ENCODE assay signal across 1 cellular context in genomic region chr14:64942531-64943111, GRCh38.
TF ChIP-seq lines count a peak whose summit lies in the region.

Gene GPX2, minus strand, starts transcription at chr14:64942745. Its CDS starts 19 bp downstream, at chr14:64942726.

TF ChIP-seq in HepG2, 621 proteins besides CTCF, POLR2A, EP300 and RAD21 (continued from another document and continues in another):
- TF ChIP-seq, protein P1, sequence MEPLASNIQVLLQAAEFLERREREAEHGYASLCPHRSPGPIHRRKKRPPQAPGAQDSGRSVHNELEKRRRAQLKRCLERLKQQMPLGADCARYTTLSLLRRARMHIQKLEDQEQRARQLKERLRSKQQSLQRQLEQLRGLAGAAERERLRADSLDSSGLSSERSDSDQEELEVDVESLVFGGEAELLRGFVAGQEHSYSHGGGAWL (CRISPR knock-in tag; IDR thresholded peaks at IDR 0.05): no peak
- TF ChIP-seq NFE2L1 (CRISPR knock-in tag; IDR thresholded peaks at IDR 0.05; ENCODE audit: borderline replicate concordance): peak; percentile 95; the same call in 1 of the 2 replicates
- TF ChIP-seq, protein P2, sequence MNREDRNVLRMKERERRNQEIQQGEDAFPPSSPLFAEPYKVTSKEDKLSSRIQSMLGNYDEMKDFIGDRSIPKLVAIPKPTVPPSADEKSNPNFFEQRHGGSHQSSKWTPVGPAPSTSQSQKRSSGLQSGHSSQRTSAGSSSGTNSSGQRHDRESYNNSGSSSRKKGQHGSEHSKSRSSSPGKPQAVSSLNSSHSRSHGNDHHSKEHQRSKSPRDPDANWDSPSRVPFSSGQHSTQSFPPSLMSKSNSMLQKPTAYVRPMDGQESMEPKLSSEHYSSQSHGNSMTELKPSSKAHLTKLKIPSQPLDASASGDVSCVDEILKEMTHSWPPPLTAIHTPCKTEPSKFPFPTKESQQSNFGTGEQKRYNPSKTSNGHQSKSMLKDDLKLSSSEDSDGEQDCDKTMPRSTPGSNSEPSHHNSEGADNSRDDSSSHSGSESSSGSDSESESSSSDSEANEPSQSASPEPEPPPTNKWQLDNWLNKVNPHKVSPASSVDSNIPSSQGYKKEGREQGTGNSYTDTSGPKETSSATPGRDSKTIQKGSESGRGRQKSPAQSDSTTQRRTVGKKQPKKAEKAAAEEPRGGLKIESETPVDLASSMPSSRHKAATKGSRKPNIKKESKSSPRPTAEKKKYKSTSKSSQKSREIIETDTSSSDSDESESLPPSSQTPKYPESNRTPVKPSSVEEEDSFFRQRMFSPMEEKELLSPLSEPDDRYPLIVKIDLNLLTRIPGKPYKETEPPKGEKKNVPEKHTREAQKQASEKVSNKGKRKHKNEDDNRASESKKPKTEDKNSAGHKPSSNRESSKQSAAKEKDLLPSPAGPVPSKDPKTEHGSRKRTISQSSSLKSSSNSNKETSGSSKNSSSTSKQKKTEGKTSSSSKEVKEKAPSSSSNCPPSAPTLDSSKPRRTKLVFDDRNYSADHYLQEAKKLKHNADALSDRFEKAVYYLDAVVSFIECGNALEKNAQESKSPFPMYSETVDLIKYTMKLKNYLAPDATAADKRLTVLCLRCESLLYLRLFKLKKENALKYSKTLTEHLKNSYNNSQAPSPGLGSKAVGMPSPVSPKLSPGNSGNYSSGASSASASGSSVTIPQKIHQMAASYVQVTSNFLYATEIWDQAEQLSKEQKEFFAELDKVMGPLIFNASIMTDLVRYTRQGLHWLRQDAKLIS (CRISPR knock-in tag; IDR thresholded peaks at IDR 0.05): peak; percentile 99
- peak; percentile 89; the same call in 1 of the 2 replicates for TF ChIP-seq ZNF350 (CRISPR knock-in tag; IDR thresholded peaks at IDR 0.05; ENCODE audit: borderline replicate concordance, low read depth)
- TF ChIP-seq FOXP1 (IDR thresholded peaks at IDR 0.05): no peak
- TF ChIP-seq FOXP1 (CRISPR knock-in tag; IDR thresholded peaks at IDR 0.05): peak; percentile 82
- TF ChIP-seq GTF2F1 (IDR thresholded peaks at IDR 0.05; ENCODE audit: low read length): peak; percentile 12; the same call in 1 of the 2 replicates
- TF ChIP-seq CEBPB (IDR thresholded peaks at IDR 0.05; ENCODE audit: borderline replicate concordance, low read depth, low read length): no peak
- TF ChIP-seq HNF1A (IDR thresholded peaks at IDR 0.05; ENCODE audit: low read depth): peak; percentile 93
- peak; percentile 98 for TF ChIP-seq HNF1A (CRISPR knock-in tag; IDR thresholded peaks at IDR 0.05; ENCODE audit: borderline replicate concordance)
- TF ChIP-seq ZNF614 (CRISPR knock-in tag; IDR thresholded peaks at IDR 0.05; ENCODE audit: borderline replicate concordance): peak; percentile 42; the same call in 1 of the 2 replicates
- TF ChIP-seq, protein P3, sequence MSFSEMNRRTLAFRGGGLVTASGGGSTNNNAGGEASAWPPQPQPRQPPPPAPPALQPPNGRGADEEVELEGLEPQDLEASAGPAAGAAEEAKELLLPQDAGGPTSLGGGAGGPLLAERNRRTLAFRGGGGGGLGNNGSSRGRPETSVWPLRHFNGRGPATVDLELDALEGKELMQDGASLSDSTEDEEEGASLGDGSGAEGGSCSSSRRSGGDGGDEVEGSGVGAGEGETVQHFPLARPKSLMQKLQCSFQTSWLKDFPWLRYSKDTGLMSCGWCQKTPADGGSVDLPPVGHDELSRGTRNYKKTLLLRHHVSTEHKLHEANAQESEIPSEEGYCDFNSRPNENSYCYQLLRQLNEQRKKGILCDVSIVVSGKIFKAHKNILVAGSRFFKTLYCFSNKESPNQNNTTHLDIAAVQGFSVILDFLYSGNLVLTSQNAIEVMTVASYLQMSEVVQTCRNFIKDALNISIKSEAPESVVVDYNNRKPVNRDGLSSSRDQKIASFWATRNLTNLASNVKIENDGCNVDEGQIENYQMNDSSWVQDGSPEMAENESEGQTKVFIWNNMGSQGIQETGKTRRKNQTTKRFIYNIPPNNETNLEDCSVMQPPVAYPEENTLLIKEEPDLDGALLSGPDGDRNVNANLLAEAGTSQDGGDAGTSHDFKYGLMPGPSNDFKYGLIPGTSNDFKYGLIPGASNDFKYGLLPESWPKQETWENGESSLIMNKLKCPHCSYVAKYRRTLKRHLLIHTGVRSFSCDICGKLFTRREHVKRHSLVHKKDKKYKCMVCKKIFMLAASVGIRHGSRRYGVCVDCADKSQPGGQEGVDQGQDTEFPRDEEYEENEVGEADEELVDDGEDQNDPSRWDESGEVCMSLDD (CRISPR knock-in tag; IDR thresholded peaks at IDR 0.05; ENCODE audit: borderline replicate concordance): no peak
- TF ChIP-seq ZNF441 (CRISPR knock-in tag; IDR thresholded peaks at IDR 0.05; ENCODE audit: borderline replicate concordance): no peak
- no peak for TF ChIP-seq ZNF20 (CRISPR knock-in tag; IDR thresholded peaks at IDR 0.05)
- TF ChIP-seq TEAD2 (CRISPR knock-in tag; IDR thresholded peaks at IDR 0.05): no peak
- TF ChIP-seq, protein P4, sequence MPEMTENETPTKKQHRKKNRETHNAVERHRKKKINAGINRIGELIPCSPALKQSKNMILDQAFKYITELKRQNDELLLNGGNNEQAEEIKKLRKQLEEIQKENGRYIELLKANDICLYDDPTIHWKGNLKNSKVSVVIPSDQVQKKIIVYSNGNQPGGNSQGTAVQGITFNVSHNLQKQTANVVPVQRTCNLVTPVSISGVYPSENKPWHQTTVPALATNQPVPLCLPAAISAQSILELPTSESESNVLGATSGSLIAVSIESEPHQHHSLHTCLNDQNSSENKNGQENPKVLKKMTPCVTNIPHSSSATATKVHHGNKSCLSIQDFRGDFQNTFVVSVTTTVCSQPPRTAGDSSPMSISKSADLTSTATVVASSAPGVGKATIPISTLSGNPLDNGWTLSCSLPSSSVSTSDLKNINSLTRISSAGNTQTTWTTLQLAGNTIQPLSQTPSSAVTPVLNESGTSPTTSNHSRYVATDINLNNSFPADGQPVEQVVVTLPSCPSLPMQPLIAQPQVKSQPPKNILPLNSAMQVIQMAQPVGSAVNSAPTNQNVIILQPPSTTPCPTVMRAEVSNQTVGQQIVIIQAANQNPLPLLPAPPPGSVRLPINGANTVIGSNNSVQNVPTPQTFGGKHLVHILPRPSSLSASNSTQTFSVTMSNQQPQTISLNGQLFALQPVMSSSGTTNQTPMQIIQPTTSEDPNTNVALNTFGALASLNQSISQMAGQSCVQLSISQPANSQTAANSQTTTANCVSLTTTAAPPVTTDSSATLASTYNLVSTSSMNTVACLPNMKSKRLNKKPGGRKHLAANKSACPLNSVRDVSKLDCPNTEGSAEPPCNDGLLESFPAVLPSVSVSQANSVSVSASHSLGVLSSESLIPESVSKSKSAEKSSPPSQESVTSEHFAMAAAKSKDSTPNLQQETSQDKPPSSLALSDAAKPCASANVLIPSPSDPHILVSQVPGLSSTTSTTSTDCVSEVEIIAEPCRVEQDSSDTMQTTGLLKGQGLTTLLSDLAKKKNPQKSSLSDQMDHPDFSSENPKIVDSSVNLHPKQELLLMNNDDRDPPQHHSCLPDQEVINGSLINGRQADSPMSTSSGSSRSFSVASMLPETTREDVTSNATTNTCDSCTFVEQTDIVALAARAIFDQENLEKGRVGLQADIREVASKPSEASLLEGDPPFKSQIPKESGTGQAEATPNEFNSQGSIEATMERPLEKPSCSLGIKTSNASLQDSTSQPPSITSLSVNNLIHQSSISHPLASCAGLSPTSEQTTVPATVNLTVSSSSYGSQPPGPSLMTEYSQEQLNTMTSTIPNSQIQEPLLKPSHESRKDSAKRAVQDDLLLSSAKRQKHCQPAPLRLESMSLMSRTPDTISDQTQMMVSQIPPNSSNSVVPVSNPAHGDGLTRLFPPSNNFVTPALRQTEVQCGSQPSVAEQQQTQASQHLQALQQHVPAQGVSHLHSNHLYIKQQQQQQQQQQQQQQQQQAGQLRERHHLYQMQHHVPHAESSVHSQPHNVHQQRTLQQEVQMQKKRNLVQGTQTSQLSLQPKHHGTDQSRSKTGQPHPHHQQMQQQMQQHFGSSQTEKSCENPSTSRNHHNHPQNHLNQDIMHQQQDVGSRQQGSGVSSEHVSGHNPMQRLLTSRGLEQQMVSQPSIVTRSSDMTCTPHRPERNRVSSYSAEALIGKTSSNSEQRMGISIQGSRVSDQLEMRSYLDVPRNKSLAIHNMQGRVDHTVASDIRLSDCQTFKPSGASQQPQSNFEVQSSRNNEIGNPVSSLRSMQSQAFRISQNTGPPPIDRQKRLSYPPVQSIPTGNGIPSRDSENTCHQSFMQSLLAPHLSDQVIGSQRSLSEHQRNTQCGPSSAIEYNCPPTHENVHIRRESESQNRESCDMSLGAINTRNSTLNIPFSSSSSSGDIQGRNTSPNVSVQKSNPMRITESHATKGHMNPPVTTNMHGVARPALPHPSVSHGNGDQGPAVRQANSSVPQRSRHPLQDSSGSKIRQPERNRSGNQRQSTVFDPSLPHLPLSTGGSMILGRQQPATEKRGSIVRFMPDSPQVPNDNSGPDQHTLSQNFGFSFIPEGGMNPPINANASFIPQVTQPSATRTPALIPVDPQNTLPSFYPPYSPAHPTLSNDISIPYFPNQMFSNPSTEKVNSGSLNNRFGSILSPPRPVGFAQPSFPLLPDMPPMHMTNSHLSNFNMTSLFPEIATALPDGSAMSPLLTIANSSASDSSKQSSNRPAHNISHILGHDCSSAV (CRISPR knock-in tag; IDR thresholded peaks at IDR 0.05; ENCODE audit: borderline replicate concordance): no peak
- TF ChIP-seq PHF21A (CRISPR knock-in tag; IDR thresholded peaks at IDR 0.05): peak; percentile 77
- 0 out of 2 replicates have a peak, but pooled peaks have one; percentile 44 for TF ChIP-seq MIXL1 (CRISPR knock-in tag; IDR thresholded peaks at IDR 0.05)
- no peak for TF ChIP-seq TBX3 (IDR thresholded peaks at IDR 0.05; ENCODE audit: borderline replicate concordance)
- no peak for TF ChIP-seq IKZF4 (CRISPR knock-in tag; IDR thresholded peaks at IDR 0.05; ENCODE audit: borderline replicate concordance, low read depth, not compliant biosample characterization)
- TF ChIP-seq, protein P5, sequence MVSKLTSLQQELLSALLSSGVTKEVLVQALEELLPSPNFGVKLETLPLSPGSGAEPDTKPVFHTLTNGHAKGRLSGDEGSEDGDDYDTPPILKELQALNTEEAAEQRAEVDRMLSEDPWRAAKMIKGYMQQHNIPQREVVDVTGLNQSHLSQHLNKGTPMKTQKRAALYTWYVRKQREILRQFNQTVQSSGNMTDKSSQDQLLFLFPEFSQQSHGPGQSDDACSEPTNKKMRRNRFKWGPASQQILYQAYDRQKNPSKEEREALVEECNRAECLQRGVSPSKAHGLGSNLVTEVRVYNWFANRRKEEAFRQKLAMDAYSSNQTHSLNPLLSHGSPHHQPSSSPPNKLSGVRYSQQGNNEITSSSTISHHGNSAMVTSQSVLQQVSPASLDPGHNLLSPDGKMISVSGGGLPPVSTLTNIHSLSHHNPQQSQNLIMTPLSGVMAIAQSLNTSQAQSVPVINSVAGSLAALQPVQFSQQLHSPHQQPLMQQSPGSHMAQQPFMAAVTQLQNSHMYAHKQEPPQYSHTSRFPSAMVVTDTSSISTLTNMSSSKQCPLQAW (CRISPR knock-in tag; IDR thresholded peaks at IDR 0.05): peak; percentile 82
- TF ChIP-seq SALL1 (CRISPR knock-in tag; IDR thresholded peaks at IDR 0.05): peak; percentile 77
- peak; percentile 45 for TF ChIP-seq TEAD3 (CRISPR knock-in tag; optimal IDR thresholded peaks at IDR 0.05; ENCODE audit: borderline replicate concordance)
- no peak for TF ChIP-seq ZNF510 (CRISPR knock-in tag; IDR thresholded peaks at IDR 0.05; ENCODE audit: low read depth)
- no peak for TF ChIP-seq SP4 (CRISPR knock-in tag; IDR thresholded peaks at IDR 0.05)
- TF ChIP-seq, protein P6, sequence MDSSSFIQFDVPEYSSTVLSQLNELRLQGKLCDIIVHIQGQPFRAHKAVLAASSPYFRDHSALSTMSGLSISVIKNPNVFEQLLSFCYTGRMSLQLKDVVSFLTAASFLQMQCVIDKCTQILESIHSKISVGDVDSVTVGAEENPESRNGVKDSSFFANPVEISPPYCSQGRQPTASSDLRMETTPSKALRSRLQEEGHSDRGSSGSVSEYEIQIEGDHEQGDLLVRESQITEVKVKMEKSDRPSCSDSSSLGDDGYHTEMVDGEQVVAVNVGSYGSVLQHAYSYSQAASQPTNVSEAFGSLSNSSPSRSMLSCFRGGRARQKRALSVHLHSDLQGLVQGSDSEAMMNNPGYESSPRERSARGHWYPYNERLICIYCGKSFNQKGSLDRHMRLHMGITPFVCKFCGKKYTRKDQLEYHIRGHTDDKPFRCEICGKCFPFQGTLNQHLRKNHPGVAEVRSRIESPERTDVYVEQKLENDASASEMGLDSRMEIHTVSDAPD (CRISPR knock-in tag; IDR thresholded peaks at IDR 0.05): no peak
- no peak for TF ChIP-seq ZFP36L2 (CRISPR knock-in tag; IDR thresholded peaks at IDR 0.05)
- TF ChIP-seq GATAD1 (CRISPR knock-in tag; IDR thresholded peaks at IDR 0.05): peak; percentile 28; the same call in 1 of the 2 replicates
- TF ChIP-seq, protein P7, sequence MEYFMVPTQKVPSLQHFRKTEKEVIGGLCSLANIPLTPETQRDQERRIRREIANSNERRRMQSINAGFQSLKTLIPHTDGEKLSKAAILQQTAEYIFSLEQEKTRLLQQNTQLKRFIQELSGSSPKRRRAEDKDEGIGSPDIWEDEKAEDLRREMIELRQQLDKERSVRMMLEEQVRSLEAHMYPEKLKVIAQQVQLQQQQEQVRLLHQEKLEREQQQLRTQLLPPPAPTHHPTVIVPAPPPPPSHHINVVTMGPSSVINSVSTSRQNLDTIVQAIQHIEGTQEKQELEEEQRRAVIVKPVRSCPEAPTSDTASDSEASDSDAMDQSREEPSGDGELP (IDR thresholded peaks at IDR 0.05; ENCODE audit: borderline replicate concordance, low read depth): peak; percentile 70; the same call in 1 of the 2 replicates
- TF ChIP-seq ZMAT3 (CRISPR knock-in tag; conservative IDR thresholded peaks at IDR 0.05): no peak
